ENCODE assay signal across 9 cellular contexts in the genomic region with DNA sequence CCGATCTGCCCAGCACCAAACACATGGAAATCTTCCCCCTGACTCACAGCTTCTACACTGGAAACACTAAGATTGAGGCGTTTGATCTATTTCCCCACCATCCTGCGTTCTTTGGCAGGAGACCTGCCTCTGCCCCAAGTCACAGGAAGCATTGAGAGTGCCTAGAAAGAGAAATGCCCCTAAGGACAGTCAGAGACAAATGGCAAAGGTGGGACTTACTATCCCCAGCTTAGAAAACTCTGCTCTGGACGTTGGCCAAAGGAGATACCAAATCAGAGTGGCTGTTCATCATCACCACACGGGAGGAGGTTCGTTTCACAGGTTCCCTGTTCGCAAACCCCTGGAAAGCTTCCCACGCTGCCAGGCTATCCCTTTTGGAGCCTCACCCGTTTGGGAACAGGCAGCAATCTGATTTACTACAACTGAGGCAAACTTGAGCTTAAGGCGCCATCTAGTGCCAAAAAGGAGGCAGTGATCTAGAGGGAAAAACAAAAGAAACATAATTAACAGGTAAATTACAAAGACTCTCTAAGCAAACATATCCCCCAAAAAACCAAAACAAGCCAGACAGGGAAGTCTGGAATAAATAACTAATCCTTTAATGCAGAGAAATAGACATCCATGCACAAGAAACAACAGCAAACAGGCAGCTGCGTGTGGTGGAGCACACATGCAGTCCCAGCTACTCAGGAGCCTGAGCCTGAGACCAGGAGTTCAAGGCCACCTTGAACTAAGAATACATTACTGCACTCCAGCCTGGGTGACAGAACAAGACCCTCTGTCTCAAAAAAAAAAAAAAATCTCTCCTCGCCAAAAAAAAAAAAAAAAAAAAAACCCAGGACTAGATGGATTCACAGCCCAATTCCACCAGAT. TPM values are rescaled to one million over a fixed set of nuclear protein-coding genes. Genes with fewer than 3 reads are reported as not detected.
DNase-seq lines count a peak whose midpoint lies in the region; FAIRE-seq and TF ChIP-seq lines count a peak whose summit lies in the region.
"Had no signal": no experiment of that assay in that cellular context is flagged by ENCODE, and none has a peak within 500 bp of the region (broad histone marks: within the 10 kb centered on the region; RNA-seq: fewer than 3 reads in every experiment).

No MANE protein-coding gene starts in this region.

- no peaks in the 10 kb centered on the region for H3K9me1 ChIP-seq in keratinocyte (ENCODE audit: control insufficient read depth, extremely low read depth, insufficient read depth, low read length)

- TF ChIP-seq CTCF in keratinocyte (optimal IDR thresholded peaks at IDR 0.05 in 1 of 3, IDR thresholded peaks at IDR 0.05 in 1 of 3, conservative IDR thresholded peaks at IDR 0.05 in 1 of 3; ENCODE audit: extremely low read depth in 1 of 3, insufficient read depth in 2 of 3, low read length in 3 of 3) (peak; percentile 52 to 71 (median 71)), sigmoid colon (IDR thresholded peaks at IDR 0.05) (peak in 1 of 4 experiments; percentile 40), tibial artery (IDR thresholded peaks at IDR 0.05) (no peak)

- TF ChIP-seq POLR2A in sigmoid colon (IDR thresholded peaks at IDR 0.05) = no peak

- dilution Hi-C loops in keratinocyte (cut with MboI; ENCODE audit: extremely low pct_ligation_motif_present, low sequenced_read_pairs) = no loop called here

- H3K9ac ChIP-seq in keratinocyte (ENCODE audit: control insufficient read depth, extremely low read depth, insufficient read depth, low read length) = no peak overlapping the region
- H3K9ac ChIP-seq: BLaER1 had no signal

- DNase-seq in NCI-H1092 treated with DMSO at 0.1 percent for 48 hours (lab: John Stamatoyannopoulos, UW) (peak; percentile 9), NCI-H1092 (lab: John Stamatoyannopoulos, UW) (no peak), T1000 (lab: John Stamatoyannopoulos, UW) (peak; percentile 22), keratinocyte (ENCODE audit: low read depth, low spot score) (no peak), sigmoid colon (no peak), middle frontal gyrus (ENCODE audit: extremely low spot score, low spot score) (no peak), tibial artery (no peak)

- H3K27me3 ChIP-seq in keratinocyte (ENCODE audit: control insufficient read depth, extremely low read depth, insufficient read depth, low read length) = no peaks in the 10 kb centered on the region
- peaks cover 0 to 5% (median 5%) of the 10 kb centered on the region in 3 donors for H3K27me3 ChIP-seq in sigmoid colon
- no peaks in the 10 kb centered on the region for H3K27me3 ChIP-seq in tibial artery
- H3K27me3 ChIP-seq: BLaER1 had no signal

- TF ChIP-seq RAD21 in Ishikawa (IDR thresholded peaks at IDR 0.05; ENCODE audit: low read depth) = peak; percentile 85

- 25 to 33% methylated on average over 12 of the region's 12 CpGs for WGBS in sigmoid colon, 2 donors

- H3K27ac ChIP-seq in keratinocyte (ENCODE audit: control insufficient read depth, insufficient read depth, low read length) = no peak overlapping the region
- no peak overlapping the region for H3K27ac ChIP-seq in sigmoid colon
- no peak overlapping the region for H3K27ac ChIP-seq in tibial artery
- H3K27ac ChIP-seq: BLaER1 had no signal

- no peaks in the 10 kb centered on the region for H3K79me2 ChIP-seq in keratinocyte (ENCODE audit: control insufficient read depth, insufficient read depth, low read length)

- TF ChIP-seq EP300 in Ishikawa (IDR thresholded peaks at IDR 0.05; ENCODE audit: borderline replicate concordance) = no peak
- no peak for TF ChIP-seq EP300 in sigmoid colon (IDR thresholded peaks at IDR 0.05)

- H3K4me1 ChIP-seq in keratinocyte (ENCODE audit: control insufficient read depth, extremely low read depth, insufficient read depth, low read length) (no peaks in the 10 kb centered on the region), sigmoid colon (no peaks in the 10 kb centered on the region), tibial artery (no peaks in the 10 kb centered on the region)
- H3K4me1 ChIP-seq: BLaER1 had no signal

- no peak for FAIRE-seq in keratinocyte (lab: Jason Lieb, UNC)

- H4K20me1 ChIP-seq in keratinocyte (ENCODE audit: control insufficient read depth, extremely low read depth, insufficient read depth, low read length) = no peaks in the 10 kb centered on the region
- H4K20me1 ChIP-seq: BLaER1 had no signal

- H3K4me3 ChIP-seq in keratinocyte (ENCODE audit: control insufficient read depth in 2 of 3, extremely low read depth in 1 of 3, insufficient read depth in 2 of 3, low read depth in 1 of 3, low read length in 3 of 3) = no peak overlapping the region
- H3K4me3 ChIP-seq in sigmoid colon = no peak overlapping the region
- no peak overlapping the region for H3K4me3 ChIP-seq in tibial artery
- H3K4me3 ChIP-seq: BLaER1 had no signal

- H3K9me3 ChIP-seq in keratinocyte (ENCODE audit: control insufficient read depth, low read depth, low read length) (no peaks in the 10 kb centered on the region), sigmoid colon (peaks cover 0 to 14% (median 0%) of the 10 kb centered on the region in 4 donors), tibial artery (peaks cover 0 to 11% (median 0%) of the 10 kb centered on the region in 3 donors)

- H2AFZ ChIP-seq in keratinocyte (ENCODE audit: control insufficient read depth, low read length) = no peak overlapping the region

- intact Hi-C loops in sigmoid colon (cut with DNase I) = no loop called here
- intact Hi-C loops in tibial artery (cut with DNase I; ENCODE audit: low total_unique reads) = no loop called here

- H3K4me2 ChIP-seq in keratinocyte (ENCODE audit: control insufficient read depth, extremely low read depth, insufficient read depth, low read depth, low read length) = no peak overlapping the region
- H3K4me2 ChIP-seq: BLaER1 had no signal

- H3K36me3 ChIP-seq in keratinocyte (ENCODE audit: control insufficient read depth in 2 of 2, extremely low read depth in 1 of 2, insufficient read depth in 2 of 2, low read length in 2 of 2) = no peaks in the 10 kb centered on the region
- no peaks in the 10 kb centered on the region for H3K36me3 ChIP-seq in sigmoid colon
- H3K36me3 ChIP-seq in tibial artery = no peaks in the 10 kb centered on the region
- H3K36me3 ChIP-seq: BLaER1 had no signal

TF ChIP-seq in Ishikawa, 13 proteins besides CTCF, POLR2A, EP300 and RAD21:
- TF ChIP-seq TEAD4 (IDR thresholded peaks at IDR 0.05) (no peak), EGR1 (IDR thresholded peaks at IDR 0.05) (no peak), FOXM1 (IDR thresholded peaks at IDR 0.05; ENCODE audit: borderline replicate concordance, low read depth) (no peak), CREB1 (IDR thresholded peaks at IDR 0.05; ENCODE audit: low read depth) (no peak), YY1 (IDR thresholded peaks at IDR 0.05; ENCODE audit: low read depth) (no peak), ZBTB7A (IDR thresholded peaks at IDR 0.05; ENCODE audit: low read depth) (no peak), TCF12 (IDR thresholded peaks at IDR 0.05; ENCODE audit: low read depth) (no peak), TAF1 (IDR thresholded peaks at IDR 0.05; ENCODE audit: low read depth) (no peak), NFIC (IDR thresholded peaks at IDR 0.05) (no peak), CEBPB (IDR thresholded peaks at IDR 0.05) (no peak)
- TF ChIP-seq, protein P1, sequence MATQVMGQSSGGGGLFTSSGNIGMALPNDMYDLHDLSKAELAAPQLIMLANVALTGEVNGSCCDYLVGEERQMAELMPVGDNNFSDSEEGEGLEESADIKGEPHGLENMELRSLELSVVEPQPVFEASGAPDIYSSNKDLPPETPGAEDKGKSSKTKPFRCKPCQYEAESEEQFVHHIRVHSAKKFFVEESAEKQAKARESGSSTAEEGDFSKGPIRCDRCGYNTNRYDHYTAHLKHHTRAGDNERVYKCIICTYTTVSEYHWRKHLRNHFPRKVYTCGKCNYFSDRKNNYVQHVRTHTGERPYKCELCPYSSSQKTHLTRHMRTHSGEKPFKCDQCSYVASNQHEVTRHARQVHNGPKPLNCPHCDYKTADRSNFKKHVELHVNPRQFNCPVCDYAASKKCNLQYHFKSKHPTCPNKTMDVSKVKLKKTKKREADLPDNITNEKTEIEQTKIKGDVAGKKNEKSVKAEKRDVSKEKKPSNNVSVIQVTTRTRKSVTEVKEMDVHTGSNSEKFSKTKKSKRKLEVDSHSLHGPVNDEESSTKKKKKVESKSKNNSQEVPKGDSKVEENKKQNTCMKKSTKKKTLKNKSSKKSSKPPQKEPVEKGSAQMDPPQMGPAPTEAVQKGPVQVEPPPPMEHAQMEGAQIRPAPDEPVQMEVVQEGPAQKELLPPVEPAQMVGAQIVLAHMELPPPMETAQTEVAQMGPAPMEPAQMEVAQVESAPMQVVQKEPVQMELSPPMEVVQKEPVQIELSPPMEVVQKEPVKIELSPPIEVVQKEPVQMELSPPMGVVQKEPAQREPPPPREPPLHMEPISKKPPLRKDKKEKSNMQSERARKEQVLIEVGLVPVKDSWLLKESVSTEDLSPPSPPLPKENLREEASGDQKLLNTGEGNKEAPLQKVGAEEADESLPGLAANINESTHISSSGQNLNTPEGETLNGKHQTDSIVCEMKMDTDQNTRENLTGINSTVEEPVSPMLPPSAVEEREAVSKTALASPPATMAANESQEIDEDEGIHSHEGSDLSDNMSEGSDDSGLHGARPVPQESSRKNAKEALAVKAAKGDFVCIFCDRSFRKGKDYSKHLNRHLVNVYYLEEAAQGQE (IDR thresholded peaks at IDR 0.05; ENCODE audit: low read depth) = no peak
- TF ChIP-seq, protein P2, sequence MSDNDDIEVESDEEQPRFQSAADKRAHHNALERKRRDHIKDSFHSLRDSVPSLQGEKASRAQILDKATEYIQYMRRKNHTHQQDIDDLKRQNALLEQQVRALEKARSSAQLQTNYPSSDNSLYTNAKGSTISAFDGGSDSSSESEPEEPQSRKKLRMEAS (IDR thresholded peaks at IDR 0.05) = no peak
- TF ChIP-seq, protein P3, sequence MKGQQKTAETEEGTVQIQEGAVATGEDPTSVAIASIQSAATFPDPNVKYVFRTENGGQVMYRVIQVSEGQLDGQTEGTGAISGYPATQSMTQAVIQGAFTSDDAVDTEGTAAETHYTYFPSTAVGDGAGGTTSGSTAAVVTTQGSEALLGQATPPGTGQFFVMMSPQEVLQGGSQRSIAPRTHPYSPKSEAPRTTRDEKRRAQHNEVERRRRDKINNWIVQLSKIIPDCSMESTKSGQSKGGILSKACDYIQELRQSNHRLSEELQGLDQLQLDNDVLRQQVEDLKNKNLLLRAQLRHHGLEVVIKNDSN (IDR thresholded peaks at IDR 0.05) = no peak

RNA-seq across cellular contexts. Expression of a gene that starts 48.4 kb away (rescaled TPM):
- polyA plus RNA-seq in keratinocyte (90.3 to 132 TPM (median 128 TPM) in 3 replicates), sigmoid colon (10 to 100 TPM; 39.1 to 78.9 (median 51.7) TPM)
- polyA plus RNA-seq in keratinocyte (2011; ENCODE audit: low read depth) = 104 TPM
- polyA plus RNA-seq in keratinocyte (2011; cell fraction: cytosol; rRNA removed) = 49.6 and 68.9 TPM in 2 replicates
- polyA plus RNA-seq in keratinocyte (2011; cell fraction: nucleus; rRNA removed) = 243 and 273 TPM in 2 replicates
- 50.7 and 90.4 TPM in 2 replicates for polyA plus RNA-seq in keratinocyte (2012; ENCODE audit: low replicate concordance)
- 19.2 to 125 TPM (median 56.7 TPM) in 3 replicates for polyA minus RNA-seq in keratinocyte
- 47.2 TPM for polyA minus RNA-seq in keratinocyte (2011; cell fraction: cytosol; rRNA and poly(A)+ RNA removed)
- polyA minus RNA-seq in keratinocyte (2011; cell fraction: nucleus; rRNA and poly(A)+ RNA removed) = 47.0 and 88.0 TPM in 2 replicates
- 10 to 100 TPM; 29.6 to 75.6 (median 47.3) TPM for total RNA-seq in sigmoid colon

Comparison
In these comparisons a context has a peak if more than half of its experiments do, and no peak if none do; other contexts are left out.
1. DNase-seq: peak in NCI-H1092 treated with DMSO at 0.1 percent for 48 hours (single experiment) and T1000 (single experiment); none in NCI-H1092 (single experiment), keratinocyte (single experiment), sigmoid colon (single experiment), middle frontal gyrus (single experiment) and tibial artery (0 of 2).
2. CTCF ChIP-seq: peak in keratinocyte (3 of 3); none in tibial artery (0 of 2).